Comparison of ENCODE assay signal across 1 cellular context in genomic region chr3:191997579-191998268, GRCh38.
TF ChIP-seq lines count a peak whose summit lies in the region.

No MANE protein-coding gene starts in this region.

TF ChIP-seq in GM12878, 131 proteins besides CTCF, POLR2A, EP300 and RAD21 (continued from another document):
- TF ChIP-seq STAT1 (conservative IDR thresholded peaks at IDR 0.05): no peak
TF ChIP-seq in GM12878: peak in this region for 0.
